ENCODE assay signal across 26 cellular contexts in genomic region chr11:126581871-126582270, GRCh38.
DNase-seq lines count a peak whose midpoint lies in the region; ATAC-seq and TF ChIP-seq lines count a peak whose summit lies in the region.
"Had no signal": no experiment of that assay in that cellular context is flagged by ENCODE, and none has a peak within 500 bp of the region (broad histone marks: within the 10 kb centered on the region; RNA-seq: fewer than 3 reads in every experiment).

No MANE protein-coding gene starts in this region.

- H3K27ac ChIP-seq in GM23338 (ENCODE audit: low read depth), result no peak overlapping the region
- no peak overlapping the region for H3K27ac ChIP-seq in spleen
- H3K27ac ChIP-seq in prostate gland, result no peak overlapping the region
- H3K27ac ChIP-seq: C4-2B, SJCRH30 had no signal

- H3K27me3 Mint-ChIP-seq in GM23338 (ENCODE audit: insufficient read depth, low read depth, poor library complexity) (peaks cover 22% of the 10 kb centered on the region), WTC11 (ENCODE audit: low read depth) (no peaks in the 10 kb centered on the region; the same call in 1 of the 2 replicates)

- H3K4me1 ChIP-seq in GM23338 (ENCODE audit: insufficient read depth), result peaks cover 20% of the 10 kb centered on the region
- peaks cover 0 to 7% (median 0%) of the 10 kb centered on the region in 6 donors for H3K4me1 ChIP-seq in spleen
- no peaks in the 10 kb centered on the region for H3K4me1 ChIP-seq in prostate gland (replicated peaks)
- H3K4me1 ChIP-seq: SJCRH30 had no signal

- H3F3A ChIP-seq in GM23338 (replicated peaks; ENCODE audit: low read depth), result no peaks in the 10 kb centered on the region

- H3K4me1 Mint-ChIP-seq in GM23338 (peaks cover 17% of the 10 kb centered on the region), WTC11 (peaks cover 22% of the 10 kb centered on the region)
- H3K4me1 Mint-ChIP-seq: CD8-positive, alpha-beta memory T cell had no signal

- CTCF ChIA-PET in WTC11 (lab: Charles Lee), result interaction anchor here (0.9 to 5.2 kb wide), 5 partner anchors 8 to 408 kb away, joined by 3 to 47 read pairs (median 4); no protein-coding TSS in a partner anchor

- H3K4me3 Mint-ChIP-seq in GM23338 (no peak overlapping the region; the same call in 2 of the 3 replicates), WTC11 (no peak overlapping the region)
- H3K4me3 Mint-ChIP-seq: CD8-positive, alpha-beta memory T cell had no signal

- 74 to 84% (median 80%) methylated on average over 3 of the region's 3 CpGs for WGBS in spleen, 5 donors
- WGBS in prostate gland, result 84% methylated on average over 3 of the region's 3 CpGs

- H3K27me3 ChIP-seq in GM23338 (ENCODE audit: insufficient read depth), result no peaks in the 10 kb centered on the region
- peaks cover 0 to 10% (median 0%) of the 10 kb centered on the region in 7 donors for H3K27me3 ChIP-seq in spleen (replicated peaks in 1 of 7)
- peaks cover 3% of the 10 kb centered on the region for H3K27me3 ChIP-seq in prostate gland (replicated peaks; ENCODE audit: insufficient read depth)
- H3K27me3 ChIP-seq: SJCRH30 had no signal

- H3K9me3 ChIP-seq in spleen (no peaks in the 10 kb centered on the region), prostate gland (no peaks in the 10 kb centered on the region)
- H3K9me3 ChIP-seq: SJCRH30 had no signal

- TF ChIP-seq POLR2A in spleen (IDR thresholded peaks at IDR 0.05) (no peak), prostate gland (IDR thresholded peaks at IDR 0.05) (no peak)

- H2AFZ ChIP-seq in GM23338, result no peak overlapping the region

- no peaks in the 10 kb centered on the region for H3K9me3 Mint-ChIP-seq in GM23338
- no peaks in the 10 kb centered on the region for H3K9me3 Mint-ChIP-seq in WTC11

- ATAC-seq in GM23338 (peak; percentile 56), WTC11 (peak; percentile 59)
- ATAC-seq: HepG2, PC-3, Right ventricle myocardium inferior, SK-N-SH treated with all-trans-retinoic acid at 6 μM for 48 hours had no signal

- H3K36me3 Mint-ChIP-seq in GM23338 (ENCODE audit: low read depth) (no peaks in the 10 kb centered on the region), WTC11 (no peaks in the 10 kb centered on the region)
- H3K36me3 Mint-ChIP-seq: CD8-positive, alpha-beta memory T cell had no signal

- POLR2A ChIA-PET in WTC11 (lab: Charles Lee), result no interaction called here

- H4K20me1 ChIP-seq in GM23338 (replicated peaks; ENCODE audit: insufficient read depth), result no peaks in the 10 kb centered on the region

- intact Hi-C loops in spleen (cut with DNase I; ENCODE audit: low total_unique reads), result no loop called here
- intact Hi-C loops in prostate gland (cut with DNase I), result no loop called here

- H3K79me2 ChIP-seq in GM23338 (replicated peaks; ENCODE audit: insufficient read depth), result no peaks in the 10 kb centered on the region

- DNase-seq in GM23338 (ENCODE audit: low spot score) (no peak), WTC11 (ENCODE audit: low spot score) (no peak), iPS-NIHi7 (ENCODE audit: extremely low spot score) (peak; percentile 26), spleen (peak; percentile 39), prostate gland (ENCODE audit: low spot score) (no peak)
- DNase-seq in effector CD4-positive, alpha-beta T cell, result no peak
- no peak for DNase-seq in stimulated activated CD4-positive, alpha-beta T cell treated with anti-CD3 and anti-CD28 coated beads, Interleukin-1b, Interleukin-23, amount 100 ng/mL, for 48 hours
- DNase-seq: AML-193; CD8-positive, alpha-beta memory T cell; DMS 273 treated with DMSO at 0.1 percent for 48 hours; DMS79 treated with DMSO at 0.1 percent for 48 hours; GF-D8; KBM-7; MV-4-11; NCI-H1105; NCI-H1436 treated with DMSO at 0.1 percent for 48 hours; NCI-H187 treated with DMSO at 0.1 percent for 48 hours; NCI-H2171 treated with DMSO at 0.1 percent for 48 hours; NCI-H345; NCI-H510A treated with DMSO at 0.1 percent for 48 hours; PC-3; SJCRH30 had no signal

- H3K27ac Mint-ChIP-seq in GM23338 (no peak overlapping the region), WTC11 (no peak overlapping the region)
- H3K27ac Mint-ChIP-seq: CD8-positive, alpha-beta memory T cell had no signal

- H3K9me2 ChIP-seq in GM23338 (ENCODE audit: insufficient read depth), result no peaks in the 10 kb centered on the region

- H3K36me3 ChIP-seq in GM23338 (ENCODE audit: insufficient read depth), result no peaks in the 10 kb centered on the region
- no peaks in the 10 kb centered on the region for H3K36me3 ChIP-seq in spleen
- H3K36me3 ChIP-seq in prostate gland, result no peaks in the 10 kb centered on the region
- H3K36me3 ChIP-seq: SJCRH30 had no signal

- TF ChIP-seq CTCF in GM23338 (conservative IDR thresholded peaks at IDR 0.05; ENCODE audit: low read depth in 2 of 2) (no peak), WTC11 (IDR thresholded peaks at IDR 0.05) (no peak), spleen (IDR thresholded peaks at IDR 0.05 in 8 of 11, conservative IDR thresholded peaks at IDR 0.05 in 3 of 11) (no peak), prostate gland (IDR thresholded peaks at IDR 0.05) (no peak)

- H3K4me3 ChIP-seq in GM23338, result no peak overlapping the region
- no peak overlapping the region for H3K4me3 ChIP-seq in spleen
- H3K4me3 ChIP-seq in prostate gland, result no peak overlapping the region
- H3K4me3 ChIP-seq: SJCRH30 had no signal

- no peak overlapping the region for H3K4me2 ChIP-seq in GM23338

TF ChIP-seq in GM23338, 12 proteins besides CTCF, POLR2A, EP300 and RAD21 (continues in another document):
- no peak for TF ChIP-seq POLR2AphosphoS5 (IDR thresholded peaks at IDR 0.05; ENCODE audit: low read depth)
- no peak for TF ChIP-seq REST (IDR thresholded peaks at IDR 0.05; ENCODE audit: unreplicated experiment)
- TF ChIP-seq ZNF331 (CRISPR knock-in tag; IDR thresholded peaks at IDR 0.05; ENCODE audit: low read depth), result no peak

TF ChIP-seq in WTC11, 78 proteins besides CTCF, POLR2A, EP300 and RAD21 (continues in another document):
- TF ChIP-seq ZNF396 (CRISPR knock-in tag; IDR thresholded peaks at IDR 0.05; ENCODE audit: borderline replicate concordance), result no peak
- no peak for TF ChIP-seq E2F1 (CRISPR knock-in tag; IDR thresholded peaks at IDR 0.05)
- 0 out of 2 replicates have a peak, but pooled peaks have one; percentile 38 for TF ChIP-seq GTF2I (CRISPR knock-in tag; conservative IDR thresholded peaks at IDR 0.05)
- no peak for TF ChIP-seq ZNF512 (CRISPR knock-in tag; IDR thresholded peaks at IDR 0.05; ENCODE audit: borderline replicate concordance)
- no peak for TF ChIP-seq SMAD4 (CRISPR knock-in tag; IDR thresholded peaks at IDR 0.05)
- no peak for TF ChIP-seq ZNF671 (CRISPR knock-in tag; IDR thresholded peaks at IDR 0.05)
- no peak for TF ChIP-seq RORB (CRISPR knock-in tag; IDR thresholded peaks at IDR 0.05)
- no peak for TF ChIP-seq SOX15 (CRISPR knock-in tag; IDR thresholded peaks at IDR 0.05)
- TF ChIP-seq SMAD3 (CRISPR knock-in tag; IDR thresholded peaks at IDR 0.05; ENCODE audit: borderline replicate concordance), result no peak
- TF ChIP-seq PRDM15 (CRISPR knock-in tag; IDR thresholded peaks at IDR 0.05), result peak; percentile 72

Comparison
In these comparisons a context has a peak if more than half of its experiments do, and no peak if none do; other contexts are left out.
1. DNase-seq: peak in iPS-NIHi7 (single experiment) and spleen (single experiment); none in GM23338 (single experiment), WTC11 (single experiment), effector CD4-positive, alpha-beta T cell (single experiment), stimulated activated CD4-positive, alpha-beta T cell treated with anti-CD3 and anti-CD28 coated beads, Interleukin-1b, Interleukin-23, amount 100 ng/mL, for 48 hours (single experiment) and prostate gland (single experiment).